In the genomic region with DNA sequence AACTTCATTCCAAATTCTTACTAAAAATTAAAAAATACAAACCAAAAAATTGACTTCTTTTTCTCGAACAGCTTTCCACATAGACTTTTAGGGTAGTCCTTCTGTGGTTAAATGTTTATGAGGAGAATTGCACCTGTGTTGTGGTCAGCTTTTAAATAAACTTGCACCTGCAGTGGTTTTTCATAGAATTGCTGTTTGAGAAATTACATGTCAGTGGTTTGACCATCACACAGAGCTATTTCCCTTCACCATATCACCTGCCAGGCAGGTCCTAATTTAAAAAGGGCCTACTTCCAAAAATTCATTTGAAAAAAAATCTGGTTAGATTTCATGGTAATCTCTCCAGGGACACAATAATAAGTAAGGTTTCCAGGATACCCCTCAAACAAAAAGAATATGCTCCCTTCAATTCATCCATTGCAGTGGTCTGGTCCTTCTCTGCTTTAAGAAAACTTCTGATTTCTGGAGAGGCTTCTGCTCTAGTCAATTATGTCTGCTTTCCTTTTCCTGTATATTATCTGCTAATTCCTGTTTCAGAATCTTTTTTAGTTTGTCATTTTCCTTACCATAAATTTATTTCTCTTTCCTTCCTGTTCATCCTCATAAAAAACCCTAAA, we compare ENCODE assay signal across 11 cellular contexts. TPM values are rescaled to one million over a fixed set of nuclear protein-coding genes. Genes with fewer than 3 reads are reported as not detected.
DNase-seq lines count a peak whose midpoint lies in the region; ATAC-seq and TF ChIP-seq lines count a peak whose summit lies in the region.
"Had no signal": no experiment of that assay in that cellular context is flagged by ENCODE, and none has a peak within 500 bp of the region (broad histone marks: within the 10 kb centered on the region; RNA-seq: fewer than 3 reads in every experiment).

No MANE protein-coding gene starts in this region.

- no peak for TF ChIP-seq CTCF in GM20000 (IDR thresholded peaks at IDR 0.05; ENCODE audit: extremely low read depth, missing control alignments)

- H2AFZ ChIP-seq in neuronal stem cell (ENCODE audit: low read length), result no peak overlapping the region

- H3K27me3 Mint-ChIP-seq in activated T-helper 2 cell treated with anti-CD3 and anti-CD28 coated beads, Interferon-gamma antibody, Interleukin-2, Interleukin-4, amounts not matched to agents 10 μg/mL and 5 μg/mL and 100 μg/mL, durations not matched to agents 14 hours and 24 hours and 36 hours (ENCODE audit: low read depth), result peaks cover 19% of the 10 kb centered on the region

- no peak overlapping the region for H3K4me2 ChIP-seq in neuronal stem cell (ENCODE audit: insufficient read depth, low read length, poor library complexity, severe bottlenecking)

- H3K4ac ChIP-seq in neuronal stem cell (ENCODE audit: low read length), result no peak overlapping the region

- H3K9ac ChIP-seq in neuronal stem cell (ENCODE audit: low read depth, low read length, poor library complexity), result no peak overlapping the region

- no peak for TF ChIP-seq POLR2A in GM18505 (IDR thresholded peaks at IDR 0.05; ENCODE audit: borderline replicate concordance, extremely low read depth, insufficient read depth, insufficient read length)

- no peak overlapping the region for H2BK5ac ChIP-seq in neuronal stem cell (ENCODE audit: low read length)

- no peak overlapping the region for H4K91ac ChIP-seq in neuronal stem cell (ENCODE audit: low read depth, low read length, poor library complexity)

- no peak overlapping the region for H2BK15ac ChIP-seq in neuronal stem cell (ENCODE audit: low read length)

- 100% methylated on average over 1 of the region's 1 CpG for WGBS in neuronal stem cell (ENCODE audit: extremely low coverage in 2 of 2, insufficient read length in 2 of 2, insufficient replicate concordance in 1 of 2), 2 donors

- no peaks in the 10 kb centered on the region for H3K9me3 Mint-ChIP-seq in activated T-helper 2 cell treated with anti-CD3 and anti-CD28 coated beads, Interferon-gamma antibody, Interleukin-2, Interleukin-4, amounts not matched to agents 10 μg/mL and 5 μg/mL and 100 μg/mL, durations not matched to agents 14 hours and 24 hours and 36 hours

- H3K14ac ChIP-seq in neuronal stem cell (ENCODE audit: low read length), result no peak overlapping the region

- H3K27me3 ChIP-seq in neuronal stem cell (ENCODE audit: control insufficient read depth in 3 of 3, insufficient read depth in 3 of 3, low read depth in 1 of 3, low read length in 3 of 3), result peaks cover 0 to 19% (median 0%) of the 10 kb centered on the region in 3 experiments
- H3K27me3 ChIP-seq: neutrophil had no signal

- no peak overlapping the region for H3K23ac ChIP-seq in neuronal stem cell (ENCODE audit: low read depth, low read length, poor library complexity)

- H3K4me1 Mint-ChIP-seq in activated T-helper 2 cell treated with anti-CD3 and anti-CD28 coated beads, Interferon-gamma antibody, Interleukin-2, Interleukin-4, amounts not matched to agents 10 μg/mL and 5 μg/mL and 100 μg/mL, durations not matched to agents 14 hours and 24 hours and 36 hours (ENCODE audit: low read depth), result peaks cover 16% of the 10 kb centered on the region

- H3K36me3 ChIP-seq in neuronal stem cell (replicated peaks in 1 of 2; ENCODE audit: control insufficient read depth in 2 of 2, insufficient read depth in 2 of 2, low read length in 2 of 2), result no peaks in the 10 kb centered on the region
- H3K36me3 ChIP-seq: neutrophil had no signal

- H3K27ac ChIP-seq in neuronal stem cell (replicated peaks; ENCODE audit: low read length), result no peak overlapping the region
- H3K27ac ChIP-seq: neutrophil had no signal

- H3K4me1 ChIP-seq in neuronal stem cell (ENCODE audit: control insufficient read depth in 2 of 2, insufficient read depth in 1 of 2, low read depth in 1 of 2, low read length in 2 of 2), result no peaks in the 10 kb centered on the region

- H3K36me3 Mint-ChIP-seq in activated T-helper 2 cell treated with anti-CD3 and anti-CD28 coated beads, Interferon-gamma antibody, Interleukin-2, Interleukin-4, amounts not matched to agents 10 μg/mL and 5 μg/mL and 100 μg/mL, durations not matched to agents 14 hours and 24 hours and 36 hours (ENCODE audit: low read depth), result no peaks in the 10 kb centered on the region

- intact Hi-C loops in activated T-helper 2 cell treated with anti-CD3 and anti-CD28 coated beads, Interferon-gamma antibody, Interleukin-2, Interleukin-4, amounts not matched to agents 10 μg/mL and 5 μg/mL and 100 μg/mL, durations not matched to agents 14 hours and 24 hours and 36 hours (cut with micrococcal nuclease), result no loop called here

- H3K4me3 ChIP-seq in neuronal stem cell (ENCODE audit: low read length in 2 of 2), result no peak overlapping the region

- H3K79me1 ChIP-seq in neuronal stem cell (ENCODE audit: low read depth, low read length), result no peaks in the 10 kb centered on the region

- ATAC-seq in GM18505 (IDR thresholded peaks at IDR 0.05; ENCODE audit: unreplicated experiment) (peak; percentile 75), HG03095 (IDR thresholded peaks at IDR 0.05; ENCODE audit: unreplicated experiment) (peak; percentile 75)
- ATAC-seq: Panc1 had no signal

- H3K9me3 ChIP-seq in neuronal stem cell (replicated peaks in 1 of 2; ENCODE audit: control insufficient read depth in 2 of 2, insufficient read depth in 1 of 2, low read depth in 1 of 2, low read length in 2 of 2), result no peaks in the 10 kb centered on the region
- H3K9me3 ChIP-seq: neutrophil had no signal

- no peak overlapping the region for H2BK120ac ChIP-seq in neuronal stem cell (ENCODE audit: low read depth, low read length)

- no peak overlapping the region for H2AK5ac ChIP-seq in neuronal stem cell (ENCODE audit: low read depth, low read length)

- DNase-seq in GM20000 (ENCODE audit: low spot score) (peak; percentile 24), SW480 (ENCODE audit: low spot score) (peak; percentile 66), CD1c-positive myeloid dendritic cell (ENCODE audit: extremely low spot score) (no peak), neuronal stem cell (ENCODE audit: low spot score) (no peak)
- DNase-seq in stimulated activated naive CD4-positive, alpha-beta T cell treated with Interleukin-2 at 50 U/mL for 16 hours (lab: John Stamatoyannopoulos, UW), result no peak
- DNase-seq in activated T-helper 2 cell treated with anti-CD3 and anti-CD28 coated beads, Interferon-gamma antibody, Interleukin-2, Interleukin-4, amounts not matched to agents 10 μg/mL and 5 μg/mL and 100 μg/mL, durations not matched to agents 14 hours and 24 hours and 36 hours (ENCODE audit: low spot score), result no peak
- DNase-seq: hypothalamus had no signal

- H3K18ac ChIP-seq in neuronal stem cell (ENCODE audit: low read length), result no peak overlapping the region

- no peak overlapping the region for H3K4me3 Mint-ChIP-seq in activated T-helper 2 cell treated with anti-CD3 and anti-CD28 coated beads, Interferon-gamma antibody, Interleukin-2, Interleukin-4, amounts not matched to agents 10 μg/mL and 5 μg/mL and 100 μg/mL, durations not matched to agents 14 hours and 24 hours and 36 hours (ENCODE audit: low read depth)

- no peak overlapping the region for H4K8ac ChIP-seq in neuronal stem cell (ENCODE audit: low read depth, low read length)

- no peak overlapping the region for H2BK12ac ChIP-seq in neuronal stem cell (ENCODE audit: low read length)

- no peak overlapping the region for H3K27ac Mint-ChIP-seq in activated T-helper 2 cell treated with anti-CD3 and anti-CD28 coated beads, Interferon-gamma antibody, Interleukin-2, Interleukin-4, amounts not matched to agents 10 μg/mL and 5 μg/mL and 100 μg/mL, durations not matched to agents 14 hours and 24 hours and 36 hours

RNA-seq across cellular contexts. Expression of a gene that starts 9.8 kb away (rescaled TPM):
- polyA plus RNA-seq in neuronal stem cell (2013, experiment 1 of 2), result 29.3 TPM
- polyA plus RNA-seq in neuronal stem cell (2013, experiment 2 of 2), result 29.9 TPM
- 44.1 and 46.3 TPM in 2 replicates for total RNA-seq in activated T-helper 2 cell treated with anti-CD3 and anti-CD28 coated beads, Interferon-gamma antibody, Interleukin-2, Interleukin-4, amounts not matched to agents 10 μg/mL and 5 μg/mL and 100 μg/mL, durations not matched to agents 14 hours and 24 hours and 36 hours

RNA-seq across cellular contexts. Expression of a gene that starts 12.2 kb away (rescaled TPM):
- polyA plus RNA-seq in neuronal stem cell (2013, experiment 1 of 2), result 0.03 TPM
- not detected for polyA plus RNA-seq in neuronal stem cell (2013, experiment 2 of 2)
- not detected in 2 replicates for total RNA-seq in activated T-helper 2 cell treated with anti-CD3 and anti-CD28 coated beads, Interferon-gamma antibody, Interleukin-2, Interleukin-4, amounts not matched to agents 10 μg/mL and 5 μg/mL and 100 μg/mL, durations not matched to agents 14 hours and 24 hours and 36 hours

RNA-seq across cellular contexts. Expression of a gene that starts 43.3 kb away (rescaled TPM):
- 42.1 TPM for polyA plus RNA-seq in neuronal stem cell (2013, experiment 1 of 2)
- polyA plus RNA-seq in neuronal stem cell (2013, experiment 2 of 2), result 41.9 TPM
- total RNA-seq in activated T-helper 2 cell treated with anti-CD3 and anti-CD28 coated beads, Interferon-gamma antibody, Interleukin-2, Interleukin-4, amounts not matched to agents 10 μg/mL and 5 μg/mL and 100 μg/mL, durations not matched to agents 14 hours and 24 hours and 36 hours, result 20.5 and 22.3 TPM in 2 replicates

RNA-seq across cellular contexts. Expression of a gene that starts 49.9 kb away (rescaled TPM):
- polyA plus RNA-seq in neuronal stem cell (2013, experiment 1 of 2), result not detected
- not detected for polyA plus RNA-seq in neuronal stem cell (2013, experiment 2 of 2)
- not detected in 2 replicates for total RNA-seq in activated T-helper 2 cell treated with anti-CD3 and anti-CD28 coated beads, Interferon-gamma antibody, Interleukin-2, Interleukin-4, amounts not matched to agents 10 μg/mL and 5 μg/mL and 100 μg/mL, durations not matched to agents 14 hours and 24 hours and 36 hours

Comparison
In these comparisons a context has a peak if more than half of its experiments do, and no peak if none do; other contexts are left out.
1. DNase-seq: peak in GM20000 (single experiment) and SW480 (single experiment); none in CD1c-positive myeloid dendritic cell (single experiment), stimulated activated naive CD4-positive, alpha-beta T cell treated with Interleukin-2 at 50 U/mL for 16 hours (single experiment), neuronal stem cell (single experiment) and activated T-helper 2 cell treated with anti-CD3 and anti-CD28 coated beads, Interferon-gamma antibody, Interleukin-2, Interleukin-4, amounts not matched to agents 10 μg/mL and 5 μg/mL and 100 μg/mL, durations not matched to agents 14 hours and 24 hours and 36 hours (single experiment).